32 cellular contexts compared by ENCODE assay signal in genomic region chr4:68445111-68445510, GRCh38. TPM values are rescaled to one million over a fixed set of nuclear protein-coding genes. Genes with fewer than 3 reads are reported as not detected.
"Had no signal": no experiment of that assay in that cellular context is flagged by ENCODE, and none has a peak within 500 bp of the region (broad histone marks: within the 10 kb centered on the region; RNA-seq: fewer than 3 reads in every experiment).

No MANE protein-coding gene starts in this region.

- H3K36me3 ChIP-seq: adrenal gland, breast epithelium, MG63 had no signal

- ATAC-seq: activated CD8-positive, alpha-beta T cell treated with anti-CD3 and anti-CD28 coated beads, Interleukin-2, amount 10 ng/mL, durations not matched to agents 7 days and 5 days; activated naive CD4-positive, alpha-beta T cell treated with anti-CD3 and anti-CD28 coated beads, Interleukin-2, amount 50 U/mL, for 72 hours; body of pancreas; Right ventricle myocardium inferior; SK-N-SH treated with all-trans-retinoic acid at 6 μM for 48 hours; T-cell; T-helper 17 cell had no signal

- H3K4me3 ChIP-seq: adrenal gland, body of pancreas, breast epithelium, MG63, PC-9 had no signal

- H3K4me1 ChIP-seq: adrenal gland, body of pancreas, breast epithelium had no signal

- DNase-seq: activated CD4-positive, alpha-beta T cell treated with anti-CD3 and anti-CD28 coated beads, Interleukin-2, amount 10 ng/mL, durations not matched to agents 24 days and 14 days; activated CD4-positive, alpha-beta T cell treated with anti-CD3 and anti-CD28 coated beads, Interleukin-2, amount 50 U/mL, for 48 hours; activated CD8-positive, alpha-beta T cell treated with anti-CD3 and anti-CD28 coated beads, Interleukin-2, amount 10 ng/mL, durations not matched to agents 7 days and 5 days; activated gamma-delta T cell treated with Interleukin-2 at 50 U/mL for 16 hours; activated naive CD4-positive, alpha-beta T cell treated with anti-CD3 and anti-CD28 coated beads for 36 hours; activated T-cell treated with anti-CD3 and anti-CD28 coated beads, Interleukin-2, amount 50 U/mL, for 24 hours; adrenal gland; anterior cingulate cortex; body of pancreas; Karpas-422; KBM-7; MG63; NCI-H1048; NCI-H1105 treated with DMSO at 0.1 percent for 48 hours; NCI-H1436; NCI-H1694; NCI-H1930; NCI-H2081 treated with DMSO at 0.1 percent for 48 hours; NCI-H345; NCI-H524 treated with DMSO at 0.1 percent for 48 hours; PC-9; SIG-M5; T-cell; T-helper 17 cell had no signal

- H3K9me3 ChIP-seq: body of pancreas, breast epithelium, MG63 had no signal

RNA-seq across cellular contexts. Expression of gene TMPRSS11E, which starts 2.2 kb away (rescaled TPM):
- total RNA-seq: activated CD4-positive, alpha-beta T cell treated with anti-CD3 and anti-CD28 coated beads, Interleukin-2, amount 10 ng/mL, durations not matched to agents 24 days and 14 days; activated CD8-positive, alpha-beta T cell treated with anti-CD3 and anti-CD28 coated beads, Interleukin-2, amount 10 ng/mL, durations not matched to agents 7 days and 5 days; activated naive CD4-positive, alpha-beta T cell treated with anti-CD3 and anti-CD28 coated beads for 36 hours; activated T-helper 2 cell treated with anti-CD3 and anti-CD28 coated beads, Interferon-gamma antibody, Interleukin-2, Interleukin-4, amounts not matched to agents 10 μg/mL and 5 μg/mL and 100 μg/mL, durations not matched to agents 14 hours and 24 hours and 36 hours; adrenal gland; cardiac septum; NCI-H460; OCI-LY7; PC-9; Right ventricle myocardium inferior; T-helper 17 cell had no signal
